1 cellular context compared by ENCODE assay signal in genomic region chr15:40440300-40441011, GRCh38.
A peak's percentile ranks its signal among the peaks of the same experiment; 100 is the strongest.
TF ChIP-seq lines count a peak whose summit lies in the region.

Gene BAHD1, plus strand, starts transcription at chr15:40440953. Its CDS starts 17,512 bp downstream, at chr15:40458465.

TF ChIP-seq in SK-N-SH, 30 proteins besides CTCF, POLR2A, EP300 and RAD21 (continued from another document):
- TF ChIP-seq NFIC (IDR thresholded peaks at IDR 0.05; ENCODE audit: borderline replicate concordance), result no peak
- peak; percentile 89 for TF ChIP-seq MAX (IDR thresholded peaks at IDR 0.05; ENCODE audit: low read depth)
- TF ChIP-seq RFX5 (IDR thresholded peaks at IDR 0.05; ENCODE audit: low read length), result peak; percentile 64; the same call in 1 of the 2 replicates
- TF ChIP-seq TCF12 (IDR thresholded peaks at IDR 0.05), result no peak
- no peak for TF ChIP-seq GATA2 (CRISPR knock-in tag; IDR thresholded peaks at IDR 0.05)
- TF ChIP-seq RXRA (IDR thresholded peaks at IDR 0.05; ENCODE audit: borderline replicate concordance, low read depth), result no peak
- TF ChIP-seq RCOR1 (IDR thresholded peaks at IDR 0.05; ENCODE audit: low read length), result no peak
- no peak for TF ChIP-seq MXI1 (IDR thresholded peaks at IDR 0.05; ENCODE audit: low read depth, low read length)
- TF ChIP-seq MEF2A (IDR thresholded peaks at IDR 0.05; ENCODE audit: borderline replicate concordance, low read depth), result no peak
- TF ChIP-seq, protein P1, sequence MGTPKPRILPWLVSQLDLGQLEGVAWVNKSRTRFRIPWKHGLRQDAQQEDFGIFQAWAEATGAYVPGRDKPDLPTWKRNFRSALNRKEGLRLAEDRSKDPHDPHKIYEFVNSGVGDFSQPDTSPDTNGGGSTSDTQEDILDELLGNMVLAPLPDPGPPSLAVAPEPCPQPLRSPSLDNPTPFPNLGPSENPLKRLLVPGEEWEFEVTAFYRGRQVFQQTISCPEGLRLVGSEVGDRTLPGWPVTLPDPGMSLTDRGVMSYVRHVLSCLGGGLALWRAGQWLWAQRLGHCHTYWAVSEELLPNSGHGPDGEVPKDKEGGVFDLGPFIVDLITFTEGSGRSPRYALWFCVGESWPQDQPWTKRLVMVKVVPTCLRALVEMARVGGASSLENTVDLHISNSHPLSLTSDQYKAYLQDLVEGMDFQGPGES (IDR thresholded peaks at IDR 0.05; ENCODE audit: low read depth, low read length), result peak; percentile 56; the same call in 1 of the 2 replicates
